10 cellular contexts compared by ENCODE assay signal in the genomic region with DNA sequence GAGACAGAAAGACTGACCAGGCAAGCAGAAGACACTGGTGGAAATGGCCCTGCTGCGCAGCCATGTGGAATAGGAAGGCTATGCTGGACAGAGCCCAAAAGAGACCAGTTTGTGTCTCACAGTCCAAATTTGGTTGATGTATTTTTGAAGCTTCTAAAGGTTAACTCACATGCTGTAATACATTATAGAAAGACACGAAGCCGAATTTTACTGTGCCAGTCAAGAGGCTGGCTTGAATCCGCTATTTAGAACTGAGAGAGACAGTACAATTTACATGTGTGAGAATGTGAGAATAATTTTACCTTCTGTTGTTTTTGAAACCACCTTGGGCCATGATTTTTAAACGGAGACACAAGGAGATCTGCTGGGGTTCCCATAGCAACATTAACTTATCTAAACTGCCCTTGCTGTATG.
A peak's percentile ranks its signal among the peaks of the same experiment; 100 is the strongest.
DNase-seq lines count a peak whose midpoint lies in the region; ATAC-seq and TF ChIP-seq lines count a peak whose summit lies in the region.
"Had no signal": no experiment of that assay in that cellular context is flagged by ENCODE, and none has a peak within 500 bp of the region (broad histone marks: within the 10 kb centered on the region; RNA-seq: fewer than 3 reads in every experiment).

No MANE protein-coding gene starts in this region.

- peak overlapping the region; percentile 99 for H3K27ac Mint-ChIP-seq in activated CD4-positive, alpha-beta memory T cell treated with anti-CD3 and anti-CD28 coated beads for 36 hours
- no peak overlapping the region for H3K27ac Mint-ChIP-seq in activated CD4-positive, alpha-beta memory T cell treated with anti-CD3 and anti-CD28 coated beads, Interleukin-2, amount 10 ng/mL, durations not matched to agents 7 days and 5 days
- no peak overlapping the region for H3K27ac Mint-ChIP-seq in CD14-positive monocyte

- peak; percentile 34 for ATAC-seq in GM21529 (IDR thresholded peaks at IDR 0.05; ENCODE audit: unreplicated experiment)
- peak; percentile 34 for ATAC-seq in HG03460 (IDR thresholded peaks at IDR 0.05; ENCODE audit: unreplicated experiment)
- ATAC-seq in HG03469 (IDR thresholded peaks at IDR 0.05; ENCODE audit: unreplicated experiment) = no peak

- no peak overlapping the region for H3K4me3 Mint-ChIP-seq in activated CD4-positive, alpha-beta memory T cell treated with anti-CD3 and anti-CD28 coated beads for 36 hours
- H3K4me3 Mint-ChIP-seq in activated CD4-positive, alpha-beta memory T cell treated with anti-CD3 and anti-CD28 coated beads, Interleukin-2, amount 10 ng/mL, durations not matched to agents 7 days and 5 days = no peak overlapping the region
- H3K4me3 Mint-ChIP-seq in CD14-positive monocyte = no peak overlapping the region

- H3K4me1 Mint-ChIP-seq in activated CD4-positive, alpha-beta memory T cell treated with anti-CD3 and anti-CD28 coated beads for 36 hours (ENCODE audit: low read depth) = peaks cover 64% of the 10 kb centered on the region
- H3K4me1 Mint-ChIP-seq in activated CD4-positive, alpha-beta memory T cell treated with anti-CD3 and anti-CD28 coated beads, Interleukin-2, amount 10 ng/mL, durations not matched to agents 7 days and 5 days = peaks cover 49% of the 10 kb centered on the region
- H3K4me1 Mint-ChIP-seq in CD14-positive monocyte = peaks cover 25% of the 10 kb centered on the region

- no peaks in the 10 kb centered on the region for H3K27me3 Mint-ChIP-seq in activated CD4-positive, alpha-beta memory T cell treated with anti-CD3 and anti-CD28 coated beads for 36 hours
- H3K27me3 Mint-ChIP-seq in activated CD4-positive, alpha-beta memory T cell treated with anti-CD3 and anti-CD28 coated beads, Interleukin-2, amount 10 ng/mL, durations not matched to agents 7 days and 5 days = no peaks in the 10 kb centered on the region
- H3K27me3 Mint-ChIP-seq in CD14-positive monocyte (ENCODE audit: low read depth in 3 of 3) = peaks cover 0 to 2% (median 0%) of the 10 kb centered on the region in 3 donors

- TF ChIP-seq CTCF in CD14-positive monocyte (IDR thresholded peaks at IDR 0.05) = no peak

- no peaks in the 10 kb centered on the region for H3K9me3 Mint-ChIP-seq in activated CD4-positive, alpha-beta memory T cell treated with anti-CD3 and anti-CD28 coated beads for 36 hours
- H3K9me3 Mint-ChIP-seq in activated CD4-positive, alpha-beta memory T cell treated with anti-CD3 and anti-CD28 coated beads, Interleukin-2, amount 10 ng/mL, durations not matched to agents 7 days and 5 days = no peaks in the 10 kb centered on the region
- H3K9me3 Mint-ChIP-seq in CD14-positive monocyte = peaks cover 0 to 1% (median 0%) of the 10 kb centered on the region in 7 donors

- no peak for DNase-seq in activated CD4-positive, alpha-beta memory T cell treated with anti-CD3 and anti-CD28 coated beads for 36 hours
- no peak for DNase-seq in activated CD4-positive, alpha-beta memory T cell treated with anti-CD3 and anti-CD28 coated beads, Interleukin-2, amount 10 ng/mL, durations not matched to agents 7 days and 5 days
- DNase-seq in inferior parietal cortex (ENCODE audit: extremely low spot score) (peak; percentile 42), CD14-positive monocyte (ENCODE audit: low spot score) (no peak)
- no peak for DNase-seq in stimulated activated CD4-positive, alpha-beta T cell treated with anti-CD3 and anti-CD28 coated beads, Interleukin-4, amount 100 ng/mL, for 24 hours
- DNase-seq: foreskin fibroblast, NCI-H2029 treated with DMSO at 0.1 percent for 48 hours had no signal

- POLR2A ChIA-PET in activated CD4-positive, alpha-beta memory T cell treated with anti-CD3 and anti-CD28 coated beads for 36 hours (lab: Charles Lee) = interaction anchor here (1.8 to 3.2 kb wide), 2 partner anchors 59 to 158 kb away, joined by 5 to 16 read pairs; no protein-coding TSS in a partner anchor
- POLR2A ChIA-PET in activated CD4-positive, alpha-beta memory T cell treated with anti-CD3 and anti-CD28 coated beads, Interleukin-2, amount 10 ng/mL, durations not matched to agents 7 days and 5 days (lab: Charles Lee) = interaction anchor here (1.0 to 1.4 kb wide), 2 partner anchors 10 to 14 kb away, joined by 3 to 5 read pairs; no protein-coding TSS in a partner anchor

- CTCF ChIA-PET in activated CD4-positive, alpha-beta memory T cell treated with anti-CD3 and anti-CD28 coated beads for 36 hours (lab: Charles Lee) = interaction anchor here (1.9 to 2.1 kb wide), 3 partner anchors 59 to 391 kb away, joined by 6 to 9 read pairs (median 6); partner anchors contain the start of gene GORASP2
- CTCF ChIA-PET in activated CD4-positive, alpha-beta memory T cell treated with anti-CD3 and anti-CD28 coated beads, Interleukin-2, amount 10 ng/mL, durations not matched to agents 7 days and 5 days (lab: Charles Lee) = interaction anchor here (1.1 kb wide), 1 partner anchor 96 kb away, joined by 3 read pairs; no protein-coding TSS in a partner anchor

- intact Hi-C loops in activated CD4-positive, alpha-beta memory T cell treated with anti-CD3 and anti-CD28 coated beads for 36 hours (cut with micrococcal nuclease) = no loop called here
- intact Hi-C loops in CD14-positive monocyte (cut with micrococcal nuclease) = no loop called here

- H3K36me3 Mint-ChIP-seq in activated CD4-positive, alpha-beta memory T cell treated with anti-CD3 and anti-CD28 coated beads for 36 hours = peaks cover 21% of the 10 kb centered on the region
- peaks cover 18% of the 10 kb centered on the region for H3K36me3 Mint-ChIP-seq in activated CD4-positive, alpha-beta memory T cell treated with anti-CD3 and anti-CD28 coated beads, Interleukin-2, amount 10 ng/mL, durations not matched to agents 7 days and 5 days (ENCODE audit: low read depth)
- peaks cover 4% of the 10 kb centered on the region in 2 donors for H3K36me3 Mint-ChIP-seq in CD14-positive monocyte
